ENCODE assay signal across 1 cellular context in genomic region chr11:92482502-92482901, GRCh38.
TF ChIP-seq lines count a peak whose summit lies in the region.

No MANE protein-coding gene starts in this region.

TF ChIP-seq in H1, 55 proteins besides CTCF, POLR2A, EP300 and RAD21 (continued from another document):
- TF ChIP-seq YY1 (IDR thresholded peaks at IDR 0.05; ENCODE audit: low read depth, low read length) (no peak), USF2 (IDR thresholded peaks at IDR 0.05; ENCODE audit: low read length) (no peak), KDM4A (IDR thresholded peaks at IDR 0.05; ENCODE audit: low read depth, low read length, severe bottlenecking) (no peak), RFX5 (IDR thresholded peaks at IDR 0.05; ENCODE audit: borderline replicate concordance, low read depth, low read length) (no peak)
